In the genomic region with DNA sequence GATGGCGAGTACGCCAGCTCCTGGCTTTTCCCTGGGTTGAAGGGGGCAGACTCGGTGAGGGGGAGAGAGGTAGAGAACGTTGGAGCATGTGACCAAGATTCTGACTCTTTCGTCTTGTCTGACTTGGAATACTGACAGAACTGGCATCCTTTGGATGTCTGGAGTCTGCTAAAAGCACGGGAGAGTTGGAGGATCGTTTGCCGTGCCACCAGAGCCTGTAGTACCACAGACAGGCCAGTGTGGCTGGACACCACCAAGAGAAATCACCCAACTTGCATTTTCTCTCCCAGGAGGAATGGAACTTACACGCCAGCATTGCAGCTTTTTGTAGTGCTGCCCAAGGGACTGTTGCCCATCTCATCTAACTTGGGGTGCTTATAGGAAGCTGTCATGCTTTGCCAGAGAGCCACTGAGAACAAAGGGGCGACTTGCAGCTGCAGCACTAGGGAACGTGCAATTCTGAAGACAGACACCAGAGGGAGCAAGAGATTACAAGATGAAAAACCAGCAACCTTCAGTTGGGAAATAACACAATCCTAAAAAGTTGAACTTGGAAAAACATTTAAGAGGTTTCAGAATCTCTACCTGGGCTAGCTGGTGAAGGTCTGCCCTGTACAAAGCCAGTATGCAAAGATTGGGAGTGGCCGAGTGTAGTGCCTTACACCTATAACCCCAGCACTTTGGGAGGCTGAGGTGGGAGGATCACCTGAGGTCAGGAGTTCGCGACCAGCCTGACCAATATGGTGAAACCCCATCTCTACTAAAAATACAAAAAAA, we compare ENCODE assay signal across 9 cellular contexts. TPM values are rescaled to one million over a fixed set of nuclear protein-coding genes. Genes with fewer than 3 reads are reported as not detected.
DNase-seq lines count a peak whose midpoint lies in the region; ATAC-seq and TF ChIP-seq lines count a peak whose summit lies in the region.
"Had no signal": no experiment of that assay in that cellular context is flagged by ENCODE, and none has a peak within 500 bp of the region (broad histone marks: within the 10 kb centered on the region; RNA-seq: fewer than 3 reads in every experiment).

No MANE protein-coding gene starts in this region.

- peak; percentile 97 for TF ChIP-seq CTCF in HFFc6 (IDR thresholded peaks at IDR 0.05)

- H3K4me3 Mint-ChIP-seq in CD4-positive, CD25-positive, alpha-beta regulatory T cell = no peak overlapping the region
- H3K4me3 Mint-ChIP-seq in HFFc6 = no peak overlapping the region
- no peak overlapping the region for H3K4me3 Mint-ChIP-seq in activated CD8-positive, alpha-beta memory T cell treated with anti-CD3 and anti-CD28 coated beads, Interleukin-2, amount 10 ng/mL, durations not matched to agents 7 days and 5 days
- peak overlapping the region in 2 of 8 donors; percentile 16 to 47 for H3K4me3 Mint-ChIP-seq in naive B cell
- H3K4me3 Mint-ChIP-seq: IgD-negative memory B cell had no signal

- H3K27me3 ChIP-seq in CD4-positive, CD25-positive, alpha-beta regulatory T cell (ENCODE audit: control insufficient read depth, insufficient read depth, low read length) = no peaks in the 10 kb centered on the region

- H3K36me3 Mint-ChIP-seq in CD4-positive, CD25-positive, alpha-beta regulatory T cell = peaks cover 20% of the 10 kb centered on the region
- H3K36me3 Mint-ChIP-seq in HFFc6 (ENCODE audit: low read depth) = peaks cover 30% of the 10 kb centered on the region
- peaks cover 13% of the 10 kb centered on the region for H3K36me3 Mint-ChIP-seq in activated CD8-positive, alpha-beta memory T cell treated with anti-CD3 and anti-CD28 coated beads, Interleukin-2, amount 10 ng/mL, durations not matched to agents 7 days and 5 days
- H3K36me3 Mint-ChIP-seq in naive B cell = peaks cover 4 to 12% of the 10 kb centered on the region in 2 donors
- H3K36me3 Mint-ChIP-seq: IgD-negative memory B cell had no signal

- no peak overlapping the region for H3K4me3 ChIP-seq in CD4-positive, CD25-positive, alpha-beta regulatory T cell (ENCODE audit: low read depth, low read length)

- peak; percentile 53 to 80 (median 67) for DNase-seq in CD4-positive, CD25-positive, alpha-beta regulatory T cell
- DNase-seq in HFFc6 = peak; percentile 66
- peak; percentile 16 to 53 for DNase-seq in NOMO-1 (lab: John Stamatoyannopoulos, UW; ENCODE audit: unreplicated experiment in 2 of 2)
- DNase-seq in activated CD8-positive, alpha-beta memory T cell treated with anti-CD3 and anti-CD28 coated beads, Interleukin-2, amount 10 ng/mL, durations not matched to agents 7 days and 5 days = peak; percentile 70
- peak; percentile 60 for DNase-seq in epidermal melanocyte (ENCODE audit: insufficient read length, low spot score)
- peak; percentile 55 for DNase-seq in naive B cell
- peak in 40 of 49 donors; percentile 6 to 78 (median 32) for DNase-seq in substantia nigra (lab: John Stamatoyannopoulos, UW)

- H3K9me3 Mint-ChIP-seq in CD4-positive, CD25-positive, alpha-beta regulatory T cell = no peaks in the 10 kb centered on the region
- H3K9me3 Mint-ChIP-seq in HFFc6 (peaks cover 9% of the 10 kb centered on the region), naive B cell (no peaks in the 10 kb centered on the region)
- no peaks in the 10 kb centered on the region for H3K9me3 Mint-ChIP-seq in activated CD8-positive, alpha-beta memory T cell treated with anti-CD3 and anti-CD28 coated beads, Interleukin-2, amount 10 ng/mL, durations not matched to agents 7 days and 5 days (ENCODE audit: low read depth)
- H3K9me3 Mint-ChIP-seq: IgD-negative memory B cell had no signal

- no peak for TF ChIP-seq POLR2A in GM18505 (IDR thresholded peaks at IDR 0.05; ENCODE audit: borderline replicate concordance, extremely low read depth, insufficient read depth, insufficient read length)

- H3K27ac ChIP-seq in CD4-positive, CD25-positive, alpha-beta regulatory T cell (ENCODE audit: insufficient read depth, low read length, poor library complexity, severe bottlenecking) = no peak overlapping the region
- H3K27ac ChIP-seq in substantia nigra (ENCODE audit: low read depth, low read length, poor library complexity, severe bottlenecking) = no peak overlapping the region

- CTCF ChIA-PET in activated CD8-positive, alpha-beta memory T cell treated with anti-CD3 and anti-CD28 coated beads, Interleukin-2, amount 10 ng/mL, durations not matched to agents 7 days and 5 days (lab: Charles Lee) = interaction anchor here (0.7 to 6.7 kb wide), 33 partner anchors 10 to 444 kb away, joined by 3 to 70 read pairs (median 4); partner anchors contain the start of genes CEP192 and PTPN2

- H3K27ac Mint-ChIP-seq in CD4-positive, CD25-positive, alpha-beta regulatory T cell = peak overlapping the region in 2 of 3 donors; percentile 48 to 79
- H3K27ac Mint-ChIP-seq in HFFc6 = peak overlapping the region; percentile 44; the same call in 1 of the 2 replicates
- H3K27ac Mint-ChIP-seq in activated CD8-positive, alpha-beta memory T cell treated with anti-CD3 and anti-CD28 coated beads, Interleukin-2, amount 10 ng/mL, durations not matched to agents 7 days and 5 days = no peak overlapping the region
- no peak overlapping the region for H3K27ac Mint-ChIP-seq in naive B cell
- H3K27ac Mint-ChIP-seq: IgD-negative memory B cell had no signal

- peak; percentile 57 to 67 for ATAC-seq in CD4-positive, CD25-positive, alpha-beta regulatory T cell (ENCODE audit: low read depth in 2 of 2)
- peak; percentile 67 for ATAC-seq in activated CD8-positive, alpha-beta memory T cell treated with anti-CD3 and anti-CD28 coated beads, Interleukin-2, amount 10 ng/mL, durations not matched to agents 7 days and 5 days
- ATAC-seq in naive B cell (ENCODE audit: low read depth in 2 of 2) (peak; percentile 43 to 58), GM18505 (IDR thresholded peaks at IDR 0.05; ENCODE audit: unreplicated experiment) (no peak)

- no peaks in the 10 kb centered on the region for H3K9me3 ChIP-seq in CD4-positive, CD25-positive, alpha-beta regulatory T cell (ENCODE audit: control insufficient read depth in 2 of 2, low read length in 2 of 2)

- H3K4me1 Mint-ChIP-seq in CD4-positive, CD25-positive, alpha-beta regulatory T cell = peaks cover 0 to 3% (median 2%) of the 10 kb centered on the region in 4 donors
- H3K4me1 Mint-ChIP-seq in HFFc6 (ENCODE audit: low read depth) (peaks cover 39% of the 10 kb centered on the region), naive B cell (peaks cover 0 to 2% (median 0%) of the 10 kb centered on the region in 3 donors)
- H3K4me1 Mint-ChIP-seq in activated CD8-positive, alpha-beta memory T cell treated with anti-CD3 and anti-CD28 coated beads, Interleukin-2, amount 10 ng/mL, durations not matched to agents 7 days and 5 days = peaks cover 1% of the 10 kb centered on the region
- H3K4me1 Mint-ChIP-seq: IgD-negative memory B cell had no signal

- no peaks in the 10 kb centered on the region for H3K4me1 ChIP-seq in CD4-positive, CD25-positive, alpha-beta regulatory T cell (ENCODE audit: control insufficient read depth, insufficient read depth, low read length, poor library complexity, severe bottlenecking)

- peaks cover 50% of the 10 kb centered on the region for H3K36me3 ChIP-seq in CD4-positive, CD25-positive, alpha-beta regulatory T cell (ENCODE audit: control insufficient read depth, insufficient read depth, low read length)

- no peaks in the 10 kb centered on the region for H3K27me3 Mint-ChIP-seq in CD4-positive, CD25-positive, alpha-beta regulatory T cell
- H3K27me3 Mint-ChIP-seq in HFFc6 (ENCODE audit: insufficient read depth) = no peaks in the 10 kb centered on the region; the same call in 1 of the 2 replicates
- H3K27me3 Mint-ChIP-seq in activated CD8-positive, alpha-beta memory T cell treated with anti-CD3 and anti-CD28 coated beads, Interleukin-2, amount 10 ng/mL, durations not matched to agents 7 days and 5 days = no peaks in the 10 kb centered on the region
- H3K27me3 Mint-ChIP-seq in naive B cell = no peaks in the 10 kb centered on the region
- H3K27me3 Mint-ChIP-seq: IgD-negative memory B cell had no signal

RNA-seq across cellular contexts. Expression of gene PSMG2, which starts 24.1 kb away (rescaled TPM):
- 60.3 TPM for total RNA-seq in CD4-positive, CD25-positive, alpha-beta regulatory T cell
- 100 to 1,000 TPM; 145 to 199 (median 154) TPM for polyA plus RNA-seq in CD4-positive, CD25-positive, alpha-beta regulatory T cell
- 10 to 100 TPM; 55.9 to 78.3 (median 70.4) TPM for total RNA-seq in HFFc6 (2021; fragmentation: NEBNext Ultra II Directional; extraction: Animal tissue kit (Norgen Biotek cat#: 25700))
- 100 to 1,000 TPM in 1 of 2 experiments, 10 to 100 TPM in 1; 98.2 to 106 TPM for total RNA-seq in activated CD8-positive, alpha-beta memory T cell treated with anti-CD3 and anti-CD28 coated beads, Interleukin-2, amount 10 ng/mL, durations not matched to agents 7 days and 5 days
- polyA plus RNA-seq in naive B cell (ENCODE audit: low read depth in 6 of 6) = 100 to 1,000 TPM in 3 of 6 donors, 10 to 100 TPM in 3; 62.4 to 124 (median 102) TPM

RNA-seq across cellular contexts. Expression of gene CEP76, which starts 24.4 kb away (rescaled TPM):
- 8.8 TPM for total RNA-seq in CD4-positive, CD25-positive, alpha-beta regulatory T cell
- 10 to 100 TPM in 2 of 4 donors, 1 to 10 TPM in 2; 7.3 to 14.2 (median 9.3) TPM for polyA plus RNA-seq in CD4-positive, CD25-positive, alpha-beta regulatory T cell
- total RNA-seq in HFFc6 (2021; fragmentation: NEBNext Ultra II Directional; extraction: Animal tissue kit (Norgen Biotek cat#: 25700)) = 1 to 10 TPM; 5.5 to 8.0 (median 7.6) TPM
- 10 to 100 TPM; 15.7 to 18.0 TPM for total RNA-seq in activated CD8-positive, alpha-beta memory T cell treated with anti-CD3 and anti-CD28 coated beads, Interleukin-2, amount 10 ng/mL, durations not matched to agents 7 days and 5 days
- polyA plus RNA-seq in naive B cell (ENCODE audit: low read depth in 6 of 6) = 1 to 10 TPM; 5.8 to 7.5 (median 6.8) TPM

Comparison
In these comparisons a context has a peak if more than half of its experiments do, and no peak if none do; other contexts are left out.
1. H3K27ac Mint-ChIP-seq: peak in CD4-positive, CD25-positive, alpha-beta regulatory T cell (2 of 3) and HFFc6 (single experiment); none in activated CD8-positive, alpha-beta memory T cell treated with anti-CD3 and anti-CD28 coated beads, Interleukin-2, amount 10 ng/mL, durations not matched to agents 7 days and 5 days (single experiment) and naive B cell (0 of 6).
2. Peak in every context shown above with its lines, with median percentiles within 50 percentile points of each other: DNase-seq.